In the genomic region with DNA sequence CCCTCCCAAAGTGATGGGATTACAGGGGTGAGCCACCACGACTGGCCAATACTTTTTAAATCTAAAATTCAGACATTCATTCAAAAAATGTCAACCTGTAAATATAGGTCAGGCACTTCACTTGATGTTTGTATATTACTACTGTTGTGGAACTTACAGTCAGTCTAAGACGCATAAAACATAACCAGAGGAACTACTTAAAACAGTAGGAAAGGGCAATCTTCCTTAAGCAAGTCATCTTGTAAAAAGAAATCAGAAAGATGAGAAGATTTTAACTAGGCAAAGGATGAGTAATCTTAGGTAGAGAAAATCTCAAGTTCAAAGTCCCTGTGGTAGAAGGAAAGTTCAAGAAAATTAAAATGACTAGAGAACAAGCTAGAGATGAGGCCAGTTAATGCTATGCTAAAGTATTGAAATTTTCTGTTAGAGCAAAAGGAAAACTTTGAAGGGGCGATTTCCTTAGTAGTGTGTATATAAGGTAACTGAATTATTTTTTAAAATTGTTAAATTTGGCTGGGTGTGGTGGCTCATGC, we compare ENCODE assay signal across 13 cellular contexts.
"Had no signal": no experiment of that assay in that cellular context is flagged by ENCODE, and none has a peak within 500 bp of the region (broad histone marks: within the 10 kb centered on the region; RNA-seq: fewer than 3 reads in every experiment).

No MANE protein-coding gene starts in this region.

- ATAC-seq: esophagus mucosa, left lobe of liver, mucosa of descending colon had no signal

- DNase-seq: activated CD4-positive, alpha-beta T cell treated with anti-CD3 and anti-CD28 coated beads for 48 hours; activated CD8-positive, alpha-beta memory T cell treated with anti-CD3 and anti-CD28 coated beads, Interleukin-2, amount 50 U/mL, for 4 hours; activated gamma-delta T cell; anterior cingulate cortex; hypothalamus; mammary epithelial cell; mucosa of descending colon; SJCRH30; stimulated activated CD4-positive, alpha-beta T cell treated with anti-CD3 and anti-CD28 coated beads, Interleukin-4, amount 100 ng/mL, for 24 hours; T1000; tibial artery had no signal
